29 cellular contexts compared by ENCODE assay signal in the genomic region with DNA sequence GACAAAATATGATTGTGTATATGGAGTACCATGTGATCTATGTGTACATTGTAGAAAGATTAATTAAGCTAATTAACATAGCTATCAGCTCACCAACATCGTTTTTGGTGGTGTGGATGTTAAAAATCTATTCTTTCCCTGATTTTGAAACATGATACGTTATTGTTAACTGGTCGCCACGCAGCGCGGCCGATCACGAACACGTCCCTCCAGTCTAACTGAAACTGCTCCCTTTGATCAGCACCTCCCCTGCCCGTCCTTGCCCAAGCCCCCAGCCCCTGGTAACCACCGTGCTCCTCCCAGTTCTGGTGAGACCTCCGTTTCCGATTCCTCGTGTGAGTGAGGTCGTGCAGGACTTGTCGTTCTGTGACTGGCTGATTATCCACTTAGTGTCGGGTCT.
A peak's percentile ranks its signal among the peaks of the same experiment; 100 is the strongest.
DNase-seq lines count a peak whose midpoint lies in the region; ATAC-seq, FAIRE-seq and TF ChIP-seq lines count a peak whose summit lies in the region.
"Had no signal": no experiment of that assay in that cellular context is flagged by ENCODE, and none has a peak within 500 bp of the region (broad histone marks: within the 10 kb centered on the region; RNA-seq: fewer than 3 reads in every experiment).

No MANE protein-coding gene starts in this region.

- peaks cover 12% of the 10 kb centered on the region for H3K36me3 Mint-ChIP-seq in endothelial cell (ENCODE audit: low read depth, unreplicated experiment)

- SMC1A ChIA-PET in GM12878 (lab: Charles Lee; ENCODE audit: uncharacterized antibody, unreplicated experiment), result interaction anchor here (1.1 kb wide), 1 partner anchor 17 kb away, joined by 4 read pairs; no protein-coding TSS in a partner anchor

- H3K36me3 ChIP-seq in GM12878 (ENCODE audit: control insufficient read depth in 2 of 2, insufficient read depth in 2 of 2, low read length in 1 of 2), result peaks cover 21 to 35% of the 10 kb centered on the region in 2 experiments; a peak in 3 of 4 replicates
- no peaks in the 10 kb centered on the region for H3K36me3 ChIP-seq in gastrocnemius medialis
- H3K36me3 ChIP-seq in adrenal gland (replicated peaks in 1 of 2), result no peaks in the 10 kb centered on the region
- H3K36me3 ChIP-seq: BE2C had no signal

- intact Hi-C loops in right cardiac atrium (cut with DNase I), result loop anchor here in 1 of 4 donors (10.0 kb wide), 1 partner anchor 67 kb away; a partner anchor contains a TSS
- intact Hi-C loops in cardiac septum (cut with DNase I), result no loop called here
- intact Hi-C loops in GM12878 (cut with micrococcal nuclease; ENCODE audit: unreplicated experiment), result no loop called here
- intact Hi-C loops in gastrocnemius medialis (cut with DNase I; ENCODE audit: low total_unique reads), result no loop called here
- intact Hi-C loops in adrenal gland (cut with DNase I), result no loop called here

- no peak overlapping the region for H3K27ac ChIP-seq in right cardiac atrium (ENCODE audit: low read length)
- no peak overlapping the region for H3K27ac ChIP-seq in GM12878 (ENCODE audit: control insufficient read depth, insufficient read depth)
- peak overlapping the region; percentile 94 to 98 (median 96) for H3K27ac ChIP-seq in gastrocnemius medialis
- H3K27ac ChIP-seq in foreskin keratinocyte, result no peak overlapping the region
- H3K27ac ChIP-seq in adrenal gland, result no peak overlapping the region
- H3K27ac ChIP-seq: GM23248, KMS-11, PC-9, SJSA1 had no signal

- H3K4me1 ChIP-seq in right cardiac atrium (ENCODE audit: control insufficient read depth, insufficient read depth, low read length) (peaks cover 9% of the 10 kb centered on the region), GM12878 (ENCODE audit: control insufficient read depth, insufficient read depth, low read length) (peaks cover 5% of the 10 kb centered on the region; the same call in 1 of the 2 replicates), gastrocnemius medialis (peaks cover 51 to 83% of the 10 kb centered on the region in 2 donors), foreskin keratinocyte (peaks cover 4% of the 10 kb centered on the region), adrenal gland (replicated peaks in 1 of 2) (no peaks in the 10 kb centered on the region)
- H3K4me1 ChIP-seq: BE2C, SJSA1 had no signal

- POLR2A ChIA-PET in GM12878 (lab: Charles Lee), result interaction anchor here (1.2 kb wide), 1 partner anchor 11 kb away, joined by 3 read pairs; no protein-coding TSS in a partner anchor

- H3K4me2 ChIP-seq in GM12878 (ENCODE audit: control insufficient read depth, insufficient read depth), result no peak overlapping the region
- H3K4me2 ChIP-seq: KMS-11, PC-9 had no signal

- H3K27me3 ChIP-seq in right cardiac atrium (ENCODE audit: control insufficient read depth, insufficient read depth) (no peaks in the 10 kb centered on the region), GM12878 (replicated peaks in 1 of 2; ENCODE audit: control insufficient read depth in 2 of 2, insufficient read depth in 2 of 2, low read length in 1 of 2) (no peaks in the 10 kb centered on the region), gastrocnemius medialis (no peaks in the 10 kb centered on the region), foreskin keratinocyte (no peaks in the 10 kb centered on the region), adrenal gland (no peaks in the 10 kb centered on the region)
- H3K27me3 ChIP-seq: BE2C, SJSA1 had no signal

- H3K9me3 Mint-ChIP-seq in endothelial cell (ENCODE audit: unreplicated experiment), result no peaks in the 10 kb centered on the region
- H3K9me3 Mint-ChIP-seq: H9 had no signal

- no peak for TF ChIP-seq EP300 in GM12878 (IDR thresholded peaks at IDR 0.05; ENCODE audit: borderline replicate concordance in 1 of 2, control insufficient read depth in 1 of 2, low read depth in 2 of 2, low read length in 2 of 2)

- no peak overlapping the region for H3K9ac ChIP-seq in GM12878 (ENCODE audit: control insufficient read depth, insufficient read depth, low read length)
- H3K9ac ChIP-seq: GM23248, KMS-11 had no signal

- TF ChIP-seq CTCF in GM12878 (IDR thresholded peaks at IDR 0.05 in 2 of 3, conservative IDR thresholded peaks at IDR 0.05 in 1 of 3; ENCODE audit: control insufficient read depth in 2 of 3, extremely low read depth in 1 of 3, insufficient read depth in 1 of 3, low read depth in 3 of 3, low read length in 3 of 3) (no peak), endothelial cell (IDR thresholded peaks at IDR 0.05; ENCODE audit: unreplicated experiment) (no peak), gastrocnemius medialis (IDR thresholded peaks at IDR 0.05 in 4 of 5, conservative IDR thresholded peaks at IDR 0.05 in 1 of 5) (no peak), foreskin keratinocyte (conservative IDR thresholded peaks at IDR 0.05) (no peak), adrenal gland (IDR thresholded peaks at IDR 0.05) (no peak)

- WGBS in right cardiac atrium, result 94% methylated on average over 17 of the region's 17 CpGs
- WGBS in GM12878 (ENCODE audit: insufficient coverage, insufficient replicate concordance, low lambda C conversion rate, missing lambda C conversion rate), result 92% methylated on average over 17 of the region's 17 CpGs
- WGBS in adrenal gland, 4 donors, result 91 to 95% (median 95%) methylated on average over 17 of the region's 17 CpGs

- no peak for ATAC-seq in right cardiac atrium
- ATAC-seq in GM12878, result no peak
- no peak for ATAC-seq in gastrocnemius medialis
- ATAC-seq in foreskin keratinocyte, result no peak

- no peak for TF ChIP-seq POLR2A in GM12878 (IDR thresholded peaks at IDR 0.05; ENCODE audit: low read depth, low read length)
- no peak for TF ChIP-seq POLR2A in gastrocnemius medialis (IDR thresholded peaks at IDR 0.05)
- TF ChIP-seq POLR2A in adrenal gland (IDR thresholded peaks at IDR 0.05), result no peak

- no peak overlapping the region for H3K27ac Mint-ChIP-seq in endothelial cell (ENCODE audit: unreplicated experiment)

- H3K79me2 ChIP-seq in GM12878 (ENCODE audit: control insufficient read depth, insufficient read depth, low read length), result peaks cover 20% of the 10 kb centered on the region

- H3K4me3 ChIP-seq in right cardiac atrium (ENCODE audit: low read length) (no peak overlapping the region), GM12878 (no peak overlapping the region), gastrocnemius medialis (no peak overlapping the region), adrenal gland (no peak overlapping the region)
- H3K4me3 ChIP-seq: GM23248, PC-9, SJSA1 had no signal

- peak overlapping the region; percentile 48 for H3K4me3 Mint-ChIP-seq in endothelial cell (ENCODE audit: unreplicated experiment)
- H3K4me3 Mint-ChIP-seq: H9 had no signal

- in situ Hi-C loops in GM12878 (cut with MboI), result no loop called here
- in situ Hi-C loops in gastrocnemius medialis (cut with MboI; ENCODE audit: low sequenced_read_pairs in 4 of 4), result loop anchor here in 1 of 4 donors (25.0 kb wide), 1 partner anchor 95 kb away; no protein-coding TSS in a partner anchor

- H2AFZ ChIP-seq in GM12878 (ENCODE audit: control insufficient read depth, low read depth, low read length), result no peak overlapping the region
- H2AFZ ChIP-seq: GM23248, PC-9 had no signal

- H3K4me1 Mint-ChIP-seq in endothelial cell (ENCODE audit: unreplicated experiment), result no peaks in the 10 kb centered on the region

- H3K9me3 ChIP-seq in right cardiac atrium (ENCODE audit: control insufficient read depth, low read length) (no peaks in the 10 kb centered on the region), GM12878 (replicated peaks; ENCODE audit: control insufficient read depth, insufficient read depth, low read length) (no peaks in the 10 kb centered on the region; the same call in 2 of the 3 replicates), gastrocnemius medialis (no peaks in the 10 kb centered on the region), adrenal gland (replicated peaks in 1 of 3) (no peaks in the 10 kb centered on the region)
- H3K9me3 ChIP-seq: BE2C, SJSA1 had no signal

- BruUV-seq in GM12878 (replicated peaks; lab: Mats Ljungman, UMichigan), result no TSS peak

- H3K27me3 Mint-ChIP-seq in endothelial cell (ENCODE audit: unreplicated experiment), result no peaks in the 10 kb centered on the region

- FAIRE-seq in GM12878 (lab: Jason Lieb, UNC), result no peak
- FAIRE-seq: D721Med, GM18507, HTR-8/SVneo had no signal

- DNase-seq in right cardiac atrium (peak in 2 of 3 donors; percentile 33 to 47), cardiac septum (ENCODE audit: low spot score) (no peak), GM12878 (ENCODE audit: low read depth, low spot score) (no peak), endothelial cell (ENCODE audit: low spot score) (no peak), gastrocnemius medialis (no peak), foreskin keratinocyte (no peak), adrenal gland (no peak)
- no peak for DNase-seq in activated CD4-positive, alpha-beta T cell treated with anti-CD3 and anti-CD28 coated beads for 1 hour
- DNase-seq: 8988T; ACHN; BE2C; GM23248; H9; MM.1S; NCI-H1092; NCI-H1436; NCI-H187; NCI-H2081 treated with DMSO at 0.1 percent for 48 hours; NCI-H2171 treated with DMSO at 0.1 percent for 48 hours; NCI-H524 treated with DMSO at 0.1 percent for 48 hours; NCI-H82; NK-92 treated with Interleukin-12 subunit alpha and Interleukin-12 subunit beta, amount 100 ng/mL, for 24 hours; PC-9; Right ventricle myocardium superior had no signal

- CTCF ChIA-PET in GM12878 (lab: Yijun Ruan, JAX), result interaction anchor here (1.3 kb wide), 1 partner anchor 9 kb away, joined by 3 read pairs; no protein-coding TSS in a partner anchor

- H4K20me1 ChIP-seq in GM12878 (ENCODE audit: control insufficient read depth, insufficient read depth), result no peaks in the 10 kb centered on the region

- RAD21 ChIA-PET in GM12878 (lab: Charles Lee; ENCODE audit: unreplicated experiment), result interaction anchor here (0.8 to 1.0 kb wide), 2 partner anchors 8 to 63 kb away, joined by 3 to 4 read pairs; no protein-coding TSS in a partner anchor

- no peak for TF ChIP-seq RAD21 in GM12878 (IDR thresholded peaks at IDR 0.05; ENCODE audit: insufficient read depth, low read depth, low read length)

TF ChIP-seq in GM12878, 131 proteins besides CTCF, POLR2A, EP300 and RAD21:
- TF ChIP-seq POLR2AphosphoS2 (IDR thresholded peaks at IDR 0.05; ENCODE audit: low read depth, low read length), result 0 out of 2 replicates have a peak, but pooled peaks have one; percentile 37
- TF ChIP-seq, protein P1, sequence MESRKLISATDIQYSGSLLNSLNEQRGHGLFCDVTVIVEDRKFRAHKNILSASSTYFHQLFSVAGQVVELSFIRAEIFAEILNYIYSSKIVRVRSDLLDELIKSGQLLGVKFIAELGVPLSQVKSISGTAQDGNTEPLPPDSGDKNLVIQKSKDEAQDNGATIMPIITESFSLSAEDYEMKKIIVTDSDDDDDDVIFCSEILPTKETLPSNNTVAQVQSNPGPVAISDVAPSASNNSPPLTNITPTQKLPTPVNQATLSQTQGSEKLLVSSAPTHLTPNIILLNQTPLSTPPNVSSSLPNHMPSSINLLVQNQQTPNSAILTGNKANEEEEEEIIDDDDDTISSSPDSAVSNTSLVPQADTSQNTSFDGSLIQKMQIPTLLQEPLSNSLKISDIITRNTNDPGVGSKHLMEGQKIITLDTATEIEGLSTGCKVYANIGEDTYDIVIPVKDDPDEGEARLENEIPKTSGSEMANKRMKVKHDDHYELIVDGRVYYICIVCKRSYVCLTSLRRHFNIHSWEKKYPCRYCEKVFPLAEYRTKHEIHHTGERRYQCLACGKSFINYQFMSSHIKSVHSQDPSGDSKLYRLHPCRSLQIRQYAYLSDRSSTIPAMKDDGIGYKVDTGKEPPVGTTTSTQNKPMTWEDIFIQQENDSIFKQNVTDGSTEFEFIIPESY (IDR thresholded peaks at IDR 0.05), result no peak
TF ChIP-seq in GM12878: peak in this region for 1.

Comparison
In these comparisons a context has a peak if more than half of its experiments do, and no peak if none do; other contexts are left out.
1. DNase-seq: peak in right cardiac atrium (2 of 3); none in cardiac septum (single experiment), GM12878 (single experiment), endothelial cell (single experiment), gastrocnemius medialis (0 of 2), activated CD4-positive, alpha-beta T cell treated with anti-CD3 and anti-CD28 coated beads for 1 hour (single experiment), foreskin keratinocyte (0 of 2) and adrenal gland (0 of 7).
2. H3K27ac ChIP-seq: peak in gastrocnemius medialis (4 of 4); none in right cardiac atrium (single experiment), GM12878 (single experiment), foreskin keratinocyte (single experiment) and adrenal gland (0 of 5).